In the genomic region with DNA sequence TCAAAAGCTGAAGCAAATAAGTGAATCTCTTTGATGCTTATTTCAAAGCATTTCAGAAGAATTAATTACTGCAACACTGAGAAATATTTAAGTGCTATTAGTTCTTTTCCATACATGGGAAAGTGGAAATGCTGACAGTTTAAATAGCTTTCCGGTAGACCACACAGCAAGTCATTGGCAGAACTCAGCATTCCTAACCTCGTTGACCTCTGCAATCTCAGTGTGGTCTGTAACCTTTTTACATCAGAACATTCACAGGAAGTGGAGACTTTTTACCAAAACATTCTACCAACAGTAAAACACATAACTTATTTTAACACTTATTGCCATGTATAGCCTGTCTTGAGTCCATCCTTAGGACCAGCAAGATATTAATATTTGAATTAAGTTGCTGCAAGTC, we compare ENCODE assay signal across 23 cellular contexts.
DNase-seq lines count a peak whose midpoint lies in the region; ATAC-seq and TF ChIP-seq lines count a peak whose summit lies in the region.
"Had no signal": no experiment of that assay in that cellular context is flagged by ENCODE, and none has a peak within 500 bp of the region (broad histone marks: within the 10 kb centered on the region; RNA-seq: fewer than 3 reads in every experiment).

No MANE protein-coding gene starts in this region.

- H3K27me3 Mint-ChIP-seq in endodermal cell (ENCODE audit: insufficient read depth) (no peaks in the 10 kb centered on the region), T-cell (no peaks in the 10 kb centered on the region)
- H3K27me3 Mint-ChIP-seq in CD4-positive, alpha-beta memory T cell = peaks cover 2 to 4% of the 10 kb centered on the region in 2 donors
- H3K27me3 Mint-ChIP-seq in naive thymus-derived CD8-positive, alpha-beta T cell = peaks cover 0 to 2% (median 0%) of the 10 kb centered on the region in 5 donors
- H3K27me3 Mint-ChIP-seq: activated naive CD8-positive, alpha-beta T cell treated with anti-CD3 and anti-CD28 coated beads, Interleukin-2, amount 10 ng/mL, durations not matched to agents 7 days and 5 days; stimulated activated naive CD8-positive, alpha-beta T cell treated with anti-CD3 and anti-CD28 coated beads, Interleukin-15, amount 100 ng/mL, for 72 hours had no signal

- no peaks in the 10 kb centered on the region for H3K9me3 Mint-ChIP-seq in endodermal cell
- no peaks in the 10 kb centered on the region for H3K9me3 Mint-ChIP-seq in CD4-positive, alpha-beta memory T cell
- no peaks in the 10 kb centered on the region for H3K9me3 Mint-ChIP-seq in T-cell
- no peaks in the 10 kb centered on the region for H3K9me3 Mint-ChIP-seq in naive thymus-derived CD8-positive, alpha-beta T cell
- H3K9me3 Mint-ChIP-seq: activated naive CD8-positive, alpha-beta T cell treated with anti-CD3 and anti-CD28 coated beads, Interleukin-2, amount 10 ng/mL, durations not matched to agents 7 days and 5 days; activated T-cell treated with anti-CD3 and anti-CD28 coated beads, Interleukin-2, amount 50 U/mL, for 4 hours; neural crest cell; stimulated activated naive CD8-positive, alpha-beta T cell treated with anti-CD3 and anti-CD28 coated beads, Interleukin-15, amount 100 ng/mL, for 72 hours had no signal

- ATAC-seq in T-cell (replicated peaks in 1 of 4) = no peak
- ATAC-seq in naive thymus-derived CD8-positive, alpha-beta T cell = no peak
- ATAC-seq: activated T-cell treated with anti-CD3 and anti-CD28 coated beads, Interleukin-2, amount 50 U/mL, for 4 hours; left ventricle myocardium superior; stimulated activated naive CD8-positive, alpha-beta T cell treated with anti-CD3 and anti-CD28 coated beads, Interleukin-15, amount 100 ng/mL, for 72 hours had no signal

- TF ChIP-seq POLR2A in spleen (IDR thresholded peaks at IDR 0.05) = no peak

- WGBS in endodermal cell (ENCODE audit: insufficient coverage in 1 of 2, insufficient read length in 1 of 2), 2 experiments = 76% methylated on average over 2 of the region's 2 CpGs; no CpG with 5 or more reads in 1 of the 2 experiments
- WGBS in spleen, 5 donors = 39 to 48% (median 47%) methylated on average over 2 of the region's 2 CpGs

- H3K4me3 ChIP-seq in endodermal cell (ENCODE audit: low read length) (no peak overlapping the region), spleen (no peak overlapping the region)
- no peak overlapping the region for H3K4me3 ChIP-seq in CD4-positive, alpha-beta memory T cell (ENCODE audit: low read length in 2 of 2)
- H3K4me3 ChIP-seq: BLaER1 treated with 17β-estradiol and CSF1 and Interleukin-3, amounts not matched to agents 10 nM and 100 nM; HAP-1; hepatocyte had no signal

- TF ChIP-seq CTCF in endodermal cell (conservative IDR thresholded peaks at IDR 0.05) (no peak), spleen (IDR thresholded peaks at IDR 0.05 in 8 of 11, conservative IDR thresholded peaks at IDR 0.05 in 3 of 11) (no peak)

- H3K4me1 ChIP-seq in endodermal cell (ENCODE audit: control insufficient read depth, insufficient read depth, low read length) = no peaks in the 10 kb centered on the region
- peaks cover 0 to 11% (median 3%) of the 10 kb centered on the region in 6 donors for H3K4me1 ChIP-seq in spleen
- H3K4me1 ChIP-seq in CD4-positive, alpha-beta memory T cell (ENCODE audit: insufficient read depth, low read length) = no peaks in the 10 kb centered on the region
- H3K4me1 ChIP-seq: BLaER1 treated with 17β-estradiol and CSF1 and Interleukin-3, amounts not matched to agents 10 nM and 100 nM; HAP-1 had no signal

- H3K9me3 ChIP-seq in endodermal cell (ENCODE audit: control insufficient read depth, low read length) (no peaks in the 10 kb centered on the region), spleen (no peaks in the 10 kb centered on the region)
- no peaks in the 10 kb centered on the region for H3K9me3 ChIP-seq in CD4-positive, alpha-beta memory T cell (ENCODE audit: control insufficient read depth in 1 of 2, low read length in 2 of 2)
- H3K9me3 ChIP-seq: BLaER1 treated with 17β-estradiol and CSF1 and Interleukin-3, amounts not matched to agents 10 nM and 100 nM; HAP-1 had no signal

- H3K4me1 Mint-ChIP-seq in endodermal cell (peaks cover 6% of the 10 kb centered on the region), T-cell (peaks cover 3 to 9% (median 6%) of the 10 kb centered on the region in 3 donors)
- no peaks in the 10 kb centered on the region for H3K4me1 Mint-ChIP-seq in CD4-positive, alpha-beta memory T cell
- H3K4me1 Mint-ChIP-seq in naive thymus-derived CD8-positive, alpha-beta T cell = peaks cover 0 to 6% (median 5%) of the 10 kb centered on the region in 4 donors
- H3K4me1 Mint-ChIP-seq: stimulated activated naive CD8-positive, alpha-beta T cell treated with anti-CD3 and anti-CD28 coated beads, Interleukin-15, amount 100 ng/mL, for 72 hours had no signal

- intact Hi-C loops in spleen (cut with DNase I; ENCODE audit: low total_unique reads) = no loop called here
- intact Hi-C loops in CD4-positive, alpha-beta memory T cell (cut with micrococcal nuclease) = no loop called here

- H3K9ac ChIP-seq in endodermal cell (ENCODE audit: extremely low read depth, low read length, poor library complexity, severe bottlenecking) = no peak overlapping the region
- H3K9ac ChIP-seq: BLaER1 treated with 17β-estradiol and CSF1 and Interleukin-3, amounts not matched to agents 10 nM and 100 nM had no signal

- POLR2A ChIA-PET in CD4-positive, alpha-beta memory T cell (lab: Charles Lee; ENCODE audit: partially characterized antibody) = no interaction called here
- POLR2A ChIA-PET in T-cell (lab: Charles Lee) = no interaction called here
- POLR2A ChIA-PET in naive thymus-derived CD8-positive, alpha-beta T cell (lab: Charles Lee) = no interaction called here

- DNase-seq in NCI-H226 (peak; percentile 47), endodermal cell (no peak), lung microvascular endothelial cell (ENCODE audit: low read depth in 2 of 2) (peak; percentile 51 to 96), spleen (no peak), T-cell (no peak), DMS 273 treated with DMSO at 0.1 percent for 48 hours (lab: John Stamatoyannopoulos, UW) (no peak)
- no peak for DNase-seq in CD4-positive, alpha-beta memory T cell
- no peak for DNase-seq in naive thymus-derived CD8-positive, alpha-beta T cell
- DNase-seq: activated CD4-positive, alpha-beta T cell treated with anti-CD3 and anti-CD28 coated beads, Interleukin-2, amount 50 U/mL, for 4 hours; activated naive CD8-positive, alpha-beta T cell treated with anti-CD3 and anti-CD28 coated beads, Interleukin-2, amount 10 ng/mL, durations not matched to agents 7 days and 5 days; activated T-cell treated with anti-CD3 and anti-CD28 coated beads, Interleukin-2, amount 50 U/mL, for 4 hours; cerebellar nuclear complex; erythroblast; KG1; left ventricle myocardium superior; NCI-H1436; NCI-H446 treated with DMSO at 0.1 percent for 48 hours; OCI-M1; stimulated activated naive CD8-positive, alpha-beta T cell treated with anti-CD3 and anti-CD28 coated beads, Interleukin-15, amount 100 ng/mL, for 72 hours had no signal

- H3K27me3 ChIP-seq in endodermal cell (ENCODE audit: control insufficient read depth, insufficient read depth, low read length, poor library complexity, severe bottlenecking) (no peaks in the 10 kb centered on the region), spleen (replicated peaks in 1 of 7) (no peaks in the 10 kb centered on the region)
- no peaks in the 10 kb centered on the region for H3K27me3 ChIP-seq in CD4-positive, alpha-beta memory T cell (ENCODE audit: insufficient read depth, low read length)
- H3K27me3 ChIP-seq: BLaER1 treated with 17β-estradiol and CSF1 and Interleukin-3, amounts not matched to agents 10 nM and 100 nM; hepatocyte had no signal

- H3K4me3 Mint-ChIP-seq in endodermal cell (no peak overlapping the region), T-cell (no peak overlapping the region)
- no peak overlapping the region for H3K4me3 Mint-ChIP-seq in CD4-positive, alpha-beta memory T cell
- no peak overlapping the region for H3K4me3 Mint-ChIP-seq in naive thymus-derived CD8-positive, alpha-beta T cell
- H3K4me3 Mint-ChIP-seq: activated naive CD8-positive, alpha-beta T cell treated with anti-CD3 and anti-CD28 coated beads, Interleukin-2, amount 10 ng/mL, durations not matched to agents 7 days and 5 days; activated T-cell treated with anti-CD3 and anti-CD28 coated beads, Interleukin-2, amount 50 U/mL, for 4 hours; neural crest cell; stimulated activated naive CD8-positive, alpha-beta T cell treated with anti-CD3 and anti-CD28 coated beads, Interleukin-15, amount 100 ng/mL, for 72 hours had no signal

- H3K36me3 Mint-ChIP-seq in endodermal cell (ENCODE audit: low read depth) = no peaks in the 10 kb centered on the region
- no peaks in the 10 kb centered on the region for H3K36me3 Mint-ChIP-seq in CD4-positive, alpha-beta memory T cell
- no peaks in the 10 kb centered on the region for H3K36me3 Mint-ChIP-seq in T-cell
- no peaks in the 10 kb centered on the region for H3K36me3 Mint-ChIP-seq in naive thymus-derived CD8-positive, alpha-beta T cell

- CTCF ChIA-PET in CD4-positive, alpha-beta memory T cell (lab: Charles Lee; ENCODE audit: partially characterized antibody) = no interaction called here
- CTCF ChIA-PET in T-cell (lab: Charles Lee) = interaction anchor here in 1 of 2 donors (0.6 kb wide), 1 partner anchor 18 kb away, joined by 4 read pairs; no protein-coding TSS in a partner anchor

- H3K27ac Mint-ChIP-seq in endodermal cell (no peak overlapping the region), T-cell (no peak overlapping the region)
- no peak overlapping the region for H3K27ac Mint-ChIP-seq in CD4-positive, alpha-beta memory T cell
- H3K27ac Mint-ChIP-seq in naive thymus-derived CD8-positive, alpha-beta T cell = no peak overlapping the region
- H3K27ac Mint-ChIP-seq: activated naive CD8-positive, alpha-beta T cell treated with anti-CD3 and anti-CD28 coated beads, Interleukin-2, amount 10 ng/mL, durations not matched to agents 7 days and 5 days; stimulated activated naive CD8-positive, alpha-beta T cell treated with anti-CD3 and anti-CD28 coated beads, Interleukin-15, amount 100 ng/mL, for 72 hours had no signal

- H3K36me3 ChIP-seq in endodermal cell (ENCODE audit: control insufficient read depth, insufficient read depth, low read length) = no peaks in the 10 kb centered on the region
- no peaks in the 10 kb centered on the region for H3K36me3 ChIP-seq in spleen
- H3K36me3 ChIP-seq in CD4-positive, alpha-beta memory T cell (ENCODE audit: insufficient read depth, low read length) = no peaks in the 10 kb centered on the region
- H3K36me3 ChIP-seq: BLaER1 treated with 17β-estradiol and CSF1 and Interleukin-3, amounts not matched to agents 10 nM and 100 nM; HAP-1 had no signal

- H3K27ac ChIP-seq in endodermal cell (ENCODE audit: low read depth, low read length) (peak overlapping the region; percentile 32), spleen (peak overlapping the region in 5 of 8 donors; percentile 14 to 39 (median 33))
- no peak overlapping the region for H3K27ac ChIP-seq in CD4-positive, alpha-beta memory T cell (ENCODE audit: low read depth, low read length)
- H3K27ac ChIP-seq: BLaER1 treated with 17β-estradiol and CSF1 and Interleukin-3, amounts not matched to agents 10 nM and 100 nM; hepatocyte had no signal

Comparison
In these comparisons a context has a peak if more than half of its experiments do, and no peak if none do; other contexts are left out.
1. DNase-seq: peak in NCI-H226 (single experiment) and lung microvascular endothelial cell (2 of 2); none in endodermal cell (single experiment), spleen (single experiment), CD4-positive, alpha-beta memory T cell (0 of 5), T-cell (0 of 34), naive thymus-derived CD8-positive, alpha-beta T cell (0 of 10) and DMS 273 treated with DMSO at 0.1 percent for 48 hours (single experiment).